8 cellular contexts compared by ENCODE assay signal in the genomic region with DNA sequence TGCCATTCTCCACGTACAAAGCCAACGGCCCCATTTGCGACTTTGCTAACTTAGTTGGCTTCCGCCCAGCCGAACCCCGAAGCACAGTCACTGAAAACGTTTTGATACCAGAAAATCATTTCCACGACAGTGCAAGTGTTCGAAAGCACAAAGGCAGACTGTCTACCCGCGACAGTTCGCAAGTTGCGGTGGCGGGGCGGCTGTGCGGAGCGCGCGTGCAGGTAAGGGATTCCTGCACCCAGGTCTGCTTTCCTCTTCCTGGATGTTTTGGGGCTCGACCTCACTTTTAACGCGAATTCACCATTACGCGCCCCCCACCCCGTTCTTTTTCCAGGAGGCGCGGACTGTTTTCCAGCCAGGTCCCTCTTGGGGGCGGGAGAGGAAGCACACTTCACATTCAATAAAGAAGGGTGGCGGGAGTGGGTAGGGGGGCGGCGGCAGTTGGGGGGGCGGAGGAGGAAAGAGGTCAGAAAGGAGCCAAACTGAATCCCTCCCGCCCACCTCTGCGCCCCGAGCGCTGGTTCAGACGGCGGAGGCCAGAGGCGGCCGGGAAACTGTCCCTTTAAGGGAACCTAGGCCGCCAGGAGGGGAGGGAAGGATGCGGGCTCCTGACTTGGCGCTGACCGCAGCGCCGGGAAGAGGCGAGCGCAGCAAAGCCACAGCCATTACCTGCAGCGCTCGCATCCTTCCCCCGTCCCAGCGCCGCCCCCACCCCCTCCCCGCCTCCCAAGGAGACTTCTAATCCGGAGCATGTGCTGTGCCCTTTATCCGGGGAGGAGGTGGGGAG.
DNase-seq lines count a peak whose midpoint lies in the region; TF ChIP-seq lines count a peak whose summit lies in the region.

No MANE protein-coding gene starts in this region.

- DNase-seq in DMS 273 (lab: John Stamatoyannopoulos, UW; ENCODE audit: unreplicated experiment), result peak; percentile 62
- no peak for DNase-seq in DMS 273 treated with DMSO at 0.1 percent for 48 hours (lab: John Stamatoyannopoulos, UW)
- peak; percentile 66 for DNase-seq in LoVo (ENCODE audit: low spot score)
- peak; percentile 68 for DNase-seq in WERI-Rb-1
- peak; percentile 44 for DNase-seq in glomerular visceral epithelial cell (ENCODE audit: extremely low spot score)
- DNase-seq in neuronal stem cell (ENCODE audit: low spot score), result peak; percentile 51
- no peak for DNase-seq in NCI-H2107 treated with DMSO at 0.1 percent for 48 hours (lab: John Stamatoyannopoulos, UW; ENCODE audit: unreplicated experiment)
- no peak for DNase-seq in activated effector memory CD4-positive, alpha-beta T cell treated with anti-CD3 and anti-CD28 coated beads, Interleukin-2, amount 50 U/mL, for 16 hours

- no peak for TF ChIP-seq CTCF in WERI-Rb-1 (IDR thresholded peaks at IDR 0.05; ENCODE audit: low read depth, low read length)

- no CpG with 5 or more reads among the region's 56 CpGs for WGBS in neuronal stem cell (ENCODE audit: extremely low coverage in 2 of 2, insufficient read length in 2 of 2, insufficient replicate concordance in 1 of 2), 2 donors

- H2BK120ac ChIP-seq in neuronal stem cell (ENCODE audit: low read depth, low read length), result no peak overlapping the region

- peak overlapping the region; percentile 7 for H3K9ac ChIP-seq in neuronal stem cell (ENCODE audit: low read depth, low read length, poor library complexity)

- H3K18ac ChIP-seq in neuronal stem cell (ENCODE audit: low read length), result peak overlapping the region; percentile 73

- H3K9me3 ChIP-seq in WERI-Rb-1 (ENCODE audit: severe bottlenecking), result no peaks in the 10 kb centered on the region
- no peaks in the 10 kb centered on the region for H3K9me3 ChIP-seq in neuronal stem cell (replicated peaks in 1 of 2; ENCODE audit: control insufficient read depth in 2 of 2, insufficient read depth in 1 of 2, low read depth in 1 of 2, low read length in 2 of 2)

- H3K27me3 ChIP-seq in WERI-Rb-1 (ENCODE audit: insufficient read depth, low read depth, severe bottlenecking) (no peaks in the 10 kb centered on the region), neuronal stem cell (ENCODE audit: control insufficient read depth in 3 of 3, insufficient read depth in 3 of 3, low read depth in 1 of 3, low read length in 3 of 3) (peaks cover 0 to 5% (median 0%) of the 10 kb centered on the region in 3 experiments)

- no peak overlapping the region for H3K14ac ChIP-seq in neuronal stem cell (ENCODE audit: low read length)

- peak overlapping the region; percentile 74 for H3K4me2 ChIP-seq in neuronal stem cell (ENCODE audit: insufficient read depth, low read length, poor library complexity, severe bottlenecking)

- no peak overlapping the region for H2BK12ac ChIP-seq in neuronal stem cell (ENCODE audit: low read length)

- H2BK5ac ChIP-seq in neuronal stem cell (ENCODE audit: low read length), result no peak overlapping the region

- no peaks in the 10 kb centered on the region for H3K36me3 ChIP-seq in WERI-Rb-1
- no peaks in the 10 kb centered on the region for H3K36me3 ChIP-seq in neuronal stem cell (replicated peaks in 1 of 2; ENCODE audit: control insufficient read depth in 2 of 2, insufficient read depth in 2 of 2, low read length in 2 of 2)

- H3K79me1 ChIP-seq in neuronal stem cell (ENCODE audit: low read depth, low read length), result no peaks in the 10 kb centered on the region

- H3K4me3 ChIP-seq in WERI-Rb-1 (ENCODE audit: low read depth, low read length) (peak overlapping the region; percentile 91), neuronal stem cell (ENCODE audit: low read length in 2 of 2) (peak overlapping the region; percentile 63 to 87)

- H2AK5ac ChIP-seq in neuronal stem cell (ENCODE audit: low read depth, low read length), result no peak overlapping the region

- H2BK15ac ChIP-seq in neuronal stem cell (ENCODE audit: low read length), result no peak overlapping the region

- peak overlapping the region; percentile 88 for H2AFZ ChIP-seq in neuronal stem cell (ENCODE audit: low read length)

- peak overlapping the region; percentile 23 for H3K23ac ChIP-seq in neuronal stem cell (ENCODE audit: low read depth, low read length, poor library complexity)

- H3K27ac ChIP-seq in WERI-Rb-1, result peak overlapping the region; percentile 93
- no peak overlapping the region for H3K27ac ChIP-seq in neuronal stem cell (replicated peaks; ENCODE audit: low read length)

- H4K91ac ChIP-seq in neuronal stem cell (ENCODE audit: low read depth, low read length, poor library complexity), result no peak overlapping the region

- peaks cover 10 to 23% of the 10 kb centered on the region in 2 donors for H3K4me1 ChIP-seq in neuronal stem cell (ENCODE audit: control insufficient read depth in 2 of 2, insufficient read depth in 1 of 2, low read depth in 1 of 2, low read length in 2 of 2)

- no peak overlapping the region for H3K4ac ChIP-seq in neuronal stem cell (ENCODE audit: low read length)

- no peak overlapping the region for H4K8ac ChIP-seq in neuronal stem cell (ENCODE audit: low read depth, low read length)

Comparison
In these comparisons a context has a peak if more than half of its experiments do, and no peak if none do; other contexts are left out.
1. DNase-seq: peak in DMS 273 (single experiment), LoVo (single experiment), WERI-Rb-1 (single experiment), glomerular visceral epithelial cell (single experiment) and neuronal stem cell (single experiment); none in DMS 273 treated with DMSO at 0.1 percent for 48 hours (single experiment), NCI-H2107 treated with DMSO at 0.1 percent for 48 hours (single experiment) and activated effector memory CD4-positive, alpha-beta T cell treated with anti-CD3 and anti-CD28 coated beads, Interleukin-2, amount 50 U/mL, for 16 hours (single experiment).